Comparison of ENCODE assay signal across 11 cellular contexts in the genomic region with DNA sequence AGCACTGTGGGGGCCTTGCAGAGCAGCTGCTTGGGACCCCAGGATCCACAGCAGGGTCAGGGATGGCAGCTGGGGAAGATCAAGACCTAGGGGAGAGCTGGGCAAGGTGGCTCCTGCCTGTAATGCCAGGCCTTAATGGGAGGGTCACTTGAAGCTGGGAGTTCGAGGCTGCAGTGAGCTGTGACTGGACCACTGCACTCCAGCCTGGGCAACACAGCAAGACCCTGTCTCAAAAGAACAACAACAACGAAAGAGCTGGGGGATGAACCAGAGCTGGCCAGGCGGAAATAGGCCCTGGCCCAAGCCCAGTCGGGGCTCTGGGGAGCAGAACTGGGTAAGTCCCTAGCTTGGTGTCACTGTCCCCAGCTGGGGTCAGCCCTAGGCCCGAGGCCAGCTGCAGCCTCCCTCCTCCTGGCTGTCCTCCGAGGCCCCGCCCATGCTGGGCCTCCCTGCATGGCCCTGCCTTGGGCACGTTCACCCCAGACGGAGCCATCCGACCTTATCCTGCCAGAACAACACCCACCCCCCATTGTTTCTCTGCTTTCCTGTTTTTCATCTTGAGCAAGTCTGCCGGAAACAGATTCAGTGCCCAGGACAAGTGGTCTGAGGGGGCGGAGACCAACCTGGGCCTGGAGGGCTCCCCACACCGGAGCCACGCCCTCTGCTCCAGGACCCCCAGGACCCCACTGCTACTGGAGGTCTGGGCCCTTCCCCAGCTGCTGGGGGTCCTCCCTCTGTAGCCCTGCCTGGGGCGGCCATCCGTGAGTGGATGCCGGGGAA. TPM values are rescaled to one million over a fixed set of nuclear protein-coding genes. Genes with fewer than 3 reads are reported as not detected.
DNase-seq lines count a peak whose midpoint lies in the region; ATAC-seq and TF ChIP-seq lines count a peak whose summit lies in the region.
"Had no signal": no experiment of that assay in that cellular context is flagged by ENCODE, and none has a peak within 500 bp of the region (broad histone marks: within the 10 kb centered on the region; RNA-seq: fewer than 3 reads in every experiment).

No MANE protein-coding gene starts in this region.

- no peaks in the 10 kb centered on the region for H3K9me3 Mint-ChIP-seq in stimulated activated naive CD8-positive, alpha-beta T cell treated with anti-CD3 and anti-CD28 coated beads, Interleukin-15, amount 100 ng/mL, for 72 hours
- H3K9me3 Mint-ChIP-seq in activated T-cell treated with anti-CD3 and anti-CD28 coated beads, Interleukin-2, amount 50 U/mL, for 24 hours: no peaks in the 10 kb centered on the region

- no peaks in the 10 kb centered on the region for H3K36me3 Mint-ChIP-seq in activated T-cell treated with anti-CD3 and anti-CD28 coated beads, Interleukin-2, amount 50 U/mL, for 24 hours (ENCODE audit: low read depth)

- peak overlapping the region in 1 of 2 donors; percentile 24 for H3K4me3 Mint-ChIP-seq in stimulated activated naive CD8-positive, alpha-beta T cell treated with anti-CD3 and anti-CD28 coated beads, Interleukin-15, amount 100 ng/mL, for 72 hours
- no peak overlapping the region for H3K4me3 Mint-ChIP-seq in activated T-cell treated with anti-CD3 and anti-CD28 coated beads, Interleukin-2, amount 50 U/mL, for 24 hours

- DNase-seq in ELF-1 (ENCODE audit: low read depth, low spot score) (peak; percentile 27), body of pancreas (no peak), islet precursor cell (peak; percentile 47), sciatic nerve (ENCODE audit: low spot score) (no peak), foreskin fibroblast (no peak)
- DNase-seq in stimulated activated naive CD8-positive, alpha-beta T cell treated with anti-CD3 and anti-CD28 coated beads, Interleukin-15, amount 100 ng/mL, for 72 hours: no peak
- DNase-seq in activated T-cell treated with anti-CD3 and anti-CD28 coated beads, Interleukin-2, amount 50 U/mL, for 24 hours: no peak
- DNase-seq in stimulated activated CD4-positive, alpha-beta T cell treated with anti-CD3 and anti-CD28 coated beads, Interleukin-4, amount 100 ng/mL, for 24 hours: no peak
- DNase-seq: GOT3 had no signal

- no peak for TF ChIP-seq CTCF in body of pancreas (IDR thresholded peaks at IDR 0.05)
- no peak for TF ChIP-seq CTCF in foreskin fibroblast (IDR thresholded peaks at IDR 0.05; ENCODE audit: low read depth, low read length)

- intact Hi-C loops in body of pancreas (cut with DNase I) (no loop called here), sciatic nerve (cut with DNase I) (no loop called here)

- H3K4me3 ChIP-seq in body of pancreas (no peak overlapping the region), foreskin fibroblast (ENCODE audit: low read depth in 1 of 2, low read length in 2 of 2) (no peak overlapping the region)

- H3K36me3 ChIP-seq in body of pancreas (replicated peaks in 1 of 2; ENCODE audit: insufficient read depth in 1 of 2, low read depth in 2 of 2): no peaks in the 10 kb centered on the region

- no peaks in the 10 kb centered on the region for H3K9me3 ChIP-seq in body of pancreas

- H3K4me1 ChIP-seq in body of pancreas: peaks cover 25% of the 10 kb centered on the region

- H3K4me1 Mint-ChIP-seq in stimulated activated naive CD8-positive, alpha-beta T cell treated with anti-CD3 and anti-CD28 coated beads, Interleukin-15, amount 100 ng/mL, for 72 hours: peaks cover 26% of the 10 kb centered on the region
- peaks cover 4% of the 10 kb centered on the region for H3K4me1 Mint-ChIP-seq in activated T-cell treated with anti-CD3 and anti-CD28 coated beads, Interleukin-2, amount 50 U/mL, for 24 hours (ENCODE audit: low read depth)

- H3K27me3 Mint-ChIP-seq in stimulated activated naive CD8-positive, alpha-beta T cell treated with anti-CD3 and anti-CD28 coated beads, Interleukin-15, amount 100 ng/mL, for 72 hours: peaks cover 59% of the 10 kb centered on the region
- H3K27me3 Mint-ChIP-seq in activated T-cell treated with anti-CD3 and anti-CD28 coated beads, Interleukin-2, amount 50 U/mL, for 24 hours: peaks cover 49% of the 10 kb centered on the region

- no peak for TF ChIP-seq POLR2A in body of pancreas (IDR thresholded peaks at IDR 0.05)

- peak overlapping the region in 2 of 4 donors; percentile 36 to 39 for H3K27ac ChIP-seq in body of pancreas

- no peaks in the 10 kb centered on the region for H3K27me3 ChIP-seq in body of pancreas

- peak; percentile 27 for ATAC-seq in body of pancreas
- ATAC-seq in sciatic nerve: peak; percentile 4
- no peak for ATAC-seq in stimulated activated naive CD8-positive, alpha-beta T cell treated with anti-CD3 and anti-CD28 coated beads, Interleukin-15, amount 100 ng/mL, for 72 hours
- ATAC-seq: Panc1 had no signal

- H3K27ac Mint-ChIP-seq in stimulated activated naive CD8-positive, alpha-beta T cell treated with anti-CD3 and anti-CD28 coated beads, Interleukin-15, amount 100 ng/mL, for 72 hours: peak overlapping the region in 1 of 2 donors; percentile 54
- no peak overlapping the region for H3K27ac Mint-ChIP-seq in activated T-cell treated with anti-CD3 and anti-CD28 coated beads, Interleukin-2, amount 50 U/mL, for 24 hours

- WGBS in body of pancreas, 2 donors: 58 to 83% methylated on average over 14 to 17 of the region's 17 CpGs

RNA-seq across cellular contexts. Expression of gene DIPK1B, which starts 1.9 kb away (rescaled TPM):
- total RNA-seq in body of pancreas (10 to 100 TPM in 1 of 2 donors, 1 to 10 TPM in 1; 2.0 to 25.7 TPM), sciatic nerve (11.6 TPM)

RNA-seq across cellular contexts. Expression of gene AGPAT2, which starts 27.0 kb away (rescaled TPM):
- total RNA-seq in body of pancreas (100 to 1,000 TPM in 1 of 2 donors, 10 to 100 TPM in 1; 94.2 to 275 TPM), sciatic nerve (33.9 TPM)

RNA-seq across cellular contexts. Expression of gene LCN10, which starts 28.5 kb away (rescaled TPM):
- total RNA-seq in body of pancreas: 1 to 10 TPM in 1 of 2 donors, under 1 TPM in 1; 0.78 to 4.6 TPM
- 5.5 TPM for total RNA-seq in sciatic nerve

RNA-seq across cellular contexts. Expression of gene LCN6, which starts 34.0 kb away (rescaled TPM):
- total RNA-seq in body of pancreas (not detected), sciatic nerve (7.0 TPM)

RNA-seq across cellular contexts. Expression of gene LCN8, which starts 43.8 kb away (rescaled TPM):
- total RNA-seq in body of pancreas (not detected), sciatic nerve (not detected)
- total RNA-seq: mucosa of gallbladder had no signal

Comparison
In these comparisons a context has a peak if more than half of its experiments do, and no peak if none do; other contexts are left out.
1. DNase-seq: peak in ELF-1 (single experiment) and islet precursor cell (single experiment); none in body of pancreas (0 of 4), sciatic nerve (single experiment), stimulated activated naive CD8-positive, alpha-beta T cell treated with anti-CD3 and anti-CD28 coated beads, Interleukin-15, amount 100 ng/mL, for 72 hours (0 of 2), activated T-cell treated with anti-CD3 and anti-CD28 coated beads, Interleukin-2, amount 50 U/mL, for 24 hours (single experiment), foreskin fibroblast (0 of 2) and stimulated activated CD4-positive, alpha-beta T cell treated with anti-CD3 and anti-CD28 coated beads, Interleukin-4, amount 100 ng/mL, for 24 hours (single experiment).